Comparison of ENCODE assay signal across 8 cellular contexts in the genomic region with DNA sequence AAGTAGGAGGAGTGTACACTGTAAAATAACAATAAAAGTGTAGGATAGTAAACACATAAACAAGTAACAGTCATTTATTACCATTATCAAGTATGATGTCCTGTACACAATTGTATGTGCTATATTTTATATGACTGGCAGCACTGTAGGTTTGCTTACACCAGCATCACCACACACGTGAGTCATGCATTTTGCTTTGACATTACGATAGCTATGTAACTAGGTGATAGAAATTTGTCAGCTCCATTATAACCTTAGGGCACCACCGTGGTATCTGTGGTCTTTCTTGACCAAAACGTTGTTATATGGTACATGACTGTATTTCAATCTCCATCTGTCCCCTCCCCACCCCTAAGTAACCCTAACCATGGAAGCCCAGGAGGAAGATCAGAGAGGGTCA. TPM values are rescaled to one million over a fixed set of nuclear protein-coding genes. Genes with fewer than 3 reads are reported as not detected.
DNase-seq lines count a peak whose midpoint lies in the region; ATAC-seq and TF ChIP-seq lines count a peak whose summit lies in the region.

No MANE protein-coding gene starts in this region.

- H3K9me3 Mint-ChIP-seq in T-helper 2 cell treated with Interferon-gamma antibody and Interleukin-4, amounts not matched to agents 5 μg/mL and 100 μg/mL, for 36 hours: no peaks in the 10 kb centered on the region
- no peaks in the 10 kb centered on the region for H3K9me3 Mint-ChIP-seq in stimulated activated effector memory CD8-positive, alpha-beta T cell treated with anti-CD3 and anti-CD28 coated beads, Interleukin-12 subunit alpha, Interleukin-12 subunit beta, amount 100 ng/mL, for 72 hours

- H3K4me1 Mint-ChIP-seq in T-helper 2 cell treated with Interferon-gamma antibody and Interleukin-4, amounts not matched to agents 5 μg/mL and 100 μg/mL, for 36 hours (ENCODE audit: low read depth): peaks cover 10% of the 10 kb centered on the region
- H3K4me1 Mint-ChIP-seq in stimulated activated effector memory CD8-positive, alpha-beta T cell treated with anti-CD3 and anti-CD28 coated beads, Interleukin-12 subunit alpha, Interleukin-12 subunit beta, amount 100 ng/mL, for 72 hours: peaks cover 17% of the 10 kb centered on the region

- no peak for TF ChIP-seq CTCF in fibroblast of the aortic adventitia (IDR thresholded peaks at IDR 0.05; ENCODE audit: insufficient read depth, low read length)

- peak; percentile 78 for ATAC-seq in stimulated activated effector memory CD8-positive, alpha-beta T cell treated with anti-CD3 and anti-CD28 coated beads, Interleukin-12 subunit alpha, Interleukin-12 subunit beta, amount 100 ng/mL, for 72 hours
- ATAC-seq in HG02885 (IDR thresholded peaks at IDR 0.05; ENCODE audit: poor library complexity, unreplicated experiment) (no peak), HG03135 (IDR thresholded peaks at IDR 0.05; ENCODE audit: unreplicated experiment) (no peak)

- peak overlapping the region; percentile 66 for H3K27ac Mint-ChIP-seq in T-helper 2 cell treated with Interferon-gamma antibody and Interleukin-4, amounts not matched to agents 5 μg/mL and 100 μg/mL, for 36 hours
- peak overlapping the region; percentile 93 for H3K27ac Mint-ChIP-seq in stimulated activated effector memory CD8-positive, alpha-beta T cell treated with anti-CD3 and anti-CD28 coated beads, Interleukin-12 subunit alpha, Interleukin-12 subunit beta, amount 100 ng/mL, for 72 hours

- H3K27me3 Mint-ChIP-seq in T-helper 2 cell treated with Interferon-gamma antibody and Interleukin-4, amounts not matched to agents 5 μg/mL and 100 μg/mL, for 36 hours (ENCODE audit: low read depth): peaks cover 8% of the 10 kb centered on the region

- H3K4me3 Mint-ChIP-seq in T-helper 2 cell treated with Interferon-gamma antibody and Interleukin-4, amounts not matched to agents 5 μg/mL and 100 μg/mL, for 36 hours: peak overlapping the region; percentile 81
- H3K4me3 Mint-ChIP-seq in stimulated activated effector memory CD8-positive, alpha-beta T cell treated with anti-CD3 and anti-CD28 coated beads, Interleukin-12 subunit alpha, Interleukin-12 subunit beta, amount 100 ng/mL, for 72 hours: peak overlapping the region; percentile 81

- H3K36me3 Mint-ChIP-seq in T-helper 2 cell treated with Interferon-gamma antibody and Interleukin-4, amounts not matched to agents 5 μg/mL and 100 μg/mL, for 36 hours (ENCODE audit: low read depth): no peaks in the 10 kb centered on the region
- no peaks in the 10 kb centered on the region for H3K36me3 Mint-ChIP-seq in stimulated activated effector memory CD8-positive, alpha-beta T cell treated with anti-CD3 and anti-CD28 coated beads, Interleukin-12 subunit alpha, Interleukin-12 subunit beta, amount 100 ng/mL, for 72 hours

- peak overlapping the region; percentile 94 for H3K4me3 ChIP-seq in fibroblast of the aortic adventitia (ENCODE audit: low read depth, low read length)

- peak; percentile 14 for DNase-seq in DMS53 (lab: John Stamatoyannopoulos, UW)
- no peak for DNase-seq in DMS53 treated with DMSO at 0.1 percent for 48 hours (lab: John Stamatoyannopoulos, UW; ENCODE audit: unreplicated experiment)
- DNase-seq in T-helper 2 cell treated with Interferon-gamma antibody and Interleukin-4, amounts not matched to agents 5 μg/mL and 100 μg/mL, for 36 hours (ENCODE audit: low spot score): peak; percentile 8
- DNase-seq in fibroblast of the aortic adventitia (ENCODE audit: low read depth): peak; percentile 4
- DNase-seq in stimulated activated effector memory CD8-positive, alpha-beta T cell treated with anti-CD3 and anti-CD28 coated beads, Interleukin-12 subunit alpha, Interleukin-12 subunit beta, amount 100 ng/mL, for 72 hours (ENCODE audit: low spot score in 2 of 2): no peak
- no peak for DNase-seq in stimulated activated naive CD4-positive, alpha-beta T cell (lab: John Stamatoyannopoulos, UW)

RNA-seq across cellular contexts. Expression of a gene that starts 1.1 kb away (rescaled TPM):
- 2.5 and 11.0 TPM in 2 replicates for total RNA-seq in fibroblast of the aortic adventitia (ENCODE audit: low replicate concordance)

RNA-seq across cellular contexts. Expression of a gene that starts 37.0 kb away (rescaled TPM):
- 69.1 and 93.2 TPM in 2 replicates for total RNA-seq in fibroblast of the aortic adventitia (ENCODE audit: low replicate concordance)

RNA-seq across cellular contexts. Expression of a gene that starts 51.0 kb away (rescaled TPM):
- 1.3 and 2.0 TPM in 2 replicates for total RNA-seq in fibroblast of the aortic adventitia (ENCODE audit: low replicate concordance)

Comparison
In these comparisons a context has a peak if more than half of its experiments do, and no peak if none do; other contexts are left out.
1. DNase-seq: peak in DMS53 (single experiment), T-helper 2 cell treated with Interferon-gamma antibody and Interleukin-4, amounts not matched to agents 5 μg/mL and 100 μg/mL, for 36 hours (single experiment) and fibroblast of the aortic adventitia (single experiment); none in DMS53 treated with DMSO at 0.1 percent for 48 hours (single experiment), stimulated activated effector memory CD8-positive, alpha-beta T cell treated with anti-CD3 and anti-CD28 coated beads, Interleukin-12 subunit alpha, Interleukin-12 subunit beta, amount 100 ng/mL, for 72 hours (0 of 2) and stimulated activated naive CD4-positive, alpha-beta T cell (0 of 6).